In genomic region chr4:139603576-139604387, GRCh38 we compare ENCODE assay signal across 8 cellular contexts. TPM values are rescaled to one million over a fixed set of nuclear protein-coding genes. Genes with fewer than 3 reads are reported as not detected.
DNase-seq lines count a peak whose midpoint lies in the region; ATAC-seq and TF ChIP-seq lines count a peak whose summit lies in the region.

No MANE protein-coding gene starts in this region.

- ATAC-seq in GM19463 (IDR thresholded peaks at IDR 0.05; ENCODE audit: unreplicated experiment), result peak; percentile 48
- peak; percentile 50 for ATAC-seq in activated CD8-positive, alpha-beta T cell treated with anti-CD3 and anti-CD28 coated beads, Interleukin-2, amount 10 ng/mL, durations not matched to agents 7 days and 5 days
- no peak for ATAC-seq in GM19023 (IDR thresholded peaks at IDR 0.05; ENCODE audit: unreplicated experiment)

- in situ Hi-C loops in Caki2 (cut with HindIII; ENCODE audit: low pct_unique_long_range_greater_than_20kb, low sequenced_read_pairs), result no loop called here

- CTCF ChIA-PET in activated CD8-positive, alpha-beta T cell treated with anti-CD3 and anti-CD28 coated beads, Interleukin-2, amount 10 ng/mL, durations not matched to agents 7 days and 5 days (lab: Charles Lee), result interaction anchor here (0.7 to 5.6 kb wide), 31 partner anchors 9 to 756 kb away, joined by 3 to 113 read pairs (median 4); no protein-coding TSS in a partner anchor

- no peak overlapping the region for H3K27ac ChIP-seq in cardiac muscle cell

- no peaks in the 10 kb centered on the region for H3K36me3 ChIP-seq in cardiac muscle cell

- no peak overlapping the region for H3K4me3 Mint-ChIP-seq in activated CD8-positive, alpha-beta T cell treated with anti-CD3 and anti-CD28 coated beads, Interleukin-2, amount 10 ng/mL, durations not matched to agents 7 days and 5 days

- H3K9me3 ChIP-seq in cardiac muscle cell (ENCODE audit: low read depth), result no peaks in the 10 kb centered on the region

- H3K27ac Mint-ChIP-seq in activated CD8-positive, alpha-beta T cell treated with anti-CD3 and anti-CD28 coated beads, Interleukin-2, amount 10 ng/mL, durations not matched to agents 7 days and 5 days, result no peak overlapping the region

- DNase-seq in Caki2 (ENCODE audit: low read depth), result peak; percentile 61
- DNase-seq in NCI-H2171 treated with DMSO at 0.1 percent for 48 hours (lab: John Stamatoyannopoulos, UW), result peak; percentile 36
- peak; percentile 56 for DNase-seq in activated CD8-positive, alpha-beta T cell treated with anti-CD3 and anti-CD28 coated beads, Interleukin-2, amount 10 ng/mL, durations not matched to agents 7 days and 5 days
- DNase-seq in cardiac muscle cell (ENCODE audit: low read depth in 1 of 2, low spot score in 1 of 2), result peak; percentile 74 to 76
- DNase-seq in renal cortical epithelial cell (ENCODE audit: low read depth), result peak; percentile 84
- DNase-seq in NK-92 (lab: John Stamatoyannopoulos, UW; ENCODE audit: unreplicated experiment), result no peak

- H3K4me3 ChIP-seq in cardiac muscle cell, result no peak overlapping the region

- H3K4me1 Mint-ChIP-seq in activated CD8-positive, alpha-beta T cell treated with anti-CD3 and anti-CD28 coated beads, Interleukin-2, amount 10 ng/mL, durations not matched to agents 7 days and 5 days (ENCODE audit: low read depth), result peaks cover 21% of the 10 kb centered on the region

- peaks cover 5% of the 10 kb centered on the region for H3K27me3 Mint-ChIP-seq in activated CD8-positive, alpha-beta T cell treated with anti-CD3 and anti-CD28 coated beads, Interleukin-2, amount 10 ng/mL, durations not matched to agents 7 days and 5 days (ENCODE audit: low read depth)

- no peaks in the 10 kb centered on the region for H3K27me3 ChIP-seq in cardiac muscle cell

- POLR2A ChIA-PET in activated CD8-positive, alpha-beta T cell treated with anti-CD3 and anti-CD28 coated beads, Interleukin-2, amount 10 ng/mL, durations not matched to agents 7 days and 5 days (lab: Charles Lee), result no interaction called here

- peak; percentile 67 for TF ChIP-seq CTCF in cardiac muscle cell (IDR thresholded peaks at IDR 0.05; ENCODE audit: low read depth, low read length)

- no peaks in the 10 kb centered on the region for H3K9me3 Mint-ChIP-seq in activated CD8-positive, alpha-beta T cell treated with anti-CD3 and anti-CD28 coated beads, Interleukin-2, amount 10 ng/mL, durations not matched to agents 7 days and 5 days (ENCODE audit: insufficient read depth)

- no peaks in the 10 kb centered on the region for H3K4me1 ChIP-seq in cardiac muscle cell (ENCODE audit: low read depth)

- H3K36me3 Mint-ChIP-seq in activated CD8-positive, alpha-beta T cell treated with anti-CD3 and anti-CD28 coated beads, Interleukin-2, amount 10 ng/mL, durations not matched to agents 7 days and 5 days (ENCODE audit: low read depth), result peaks cover 2% of the 10 kb centered on the region

RNA-seq across cellular contexts. Expression of gene SETD7, which starts 47.8 kb away (rescaled TPM):
- total RNA-seq in Caki2 (2014; rRNA removed; shearing (Covaris generic); ENCODE audit: low replicate concordance), result 28.7 and 36.6 TPM in 2 replicates
- total RNA-seq in activated CD8-positive, alpha-beta T cell treated with anti-CD3 and anti-CD28 coated beads, Interleukin-2, amount 10 ng/mL, durations not matched to agents 7 days and 5 days, result 1 to 10 TPM; 7.2 to 7.4 TPM
- total RNA-seq in cardiac muscle cell, result 10.3 and 20.4 TPM in 2 replicates
- polyA plus RNA-seq in cardiac muscle cell, result 4.8 and 6.8 TPM in 2 replicates
- 37.7 and 38.0 TPM in 2 replicates for total RNA-seq in renal cortical epithelial cell
